ENCODE assay signal across 19 cellular contexts in the genomic region with DNA sequence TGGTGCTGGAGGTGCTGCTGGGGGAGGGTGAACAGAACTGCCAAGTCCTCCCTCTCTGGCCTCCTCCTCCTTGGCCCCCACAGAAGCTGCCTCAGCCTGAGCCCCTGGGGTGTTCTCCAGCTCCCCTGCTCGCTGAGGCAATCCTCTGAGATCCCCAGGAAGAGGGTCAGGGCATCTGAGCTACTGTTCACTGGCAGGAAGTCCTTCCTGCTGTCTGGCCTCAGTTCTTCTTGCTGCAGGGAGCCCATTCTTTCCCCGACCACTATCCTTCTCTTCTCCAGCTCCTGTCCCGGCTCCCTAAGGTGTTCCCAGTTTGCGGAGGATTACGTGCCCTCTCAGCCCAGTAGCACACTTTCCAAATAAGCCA. TPM values are rescaled to one million over a fixed set of nuclear protein-coding genes. Genes with fewer than 3 reads are reported as not detected.
"Had no signal": no experiment of that assay in that cellular context is flagged by ENCODE, and none has a peak within 500 bp of the region (broad histone marks: within the 10 kb centered on the region; RNA-seq: fewer than 3 reads in every experiment).

No MANE protein-coding gene starts in this region.

- H3K4me1 ChIP-seq: breast epithelium, upper lobe of right lung had no signal

- H3K27ac Mint-ChIP-seq: activated naive CD4-positive, alpha-beta T cell treated with anti-CD3 and anti-CD28 coated beads for 36 hours; activated naive CD8-positive, alpha-beta T cell treated with anti-CD3 and anti-CD28 coated beads, Interleukin-2, amount 50 U/mL, for 24 hours; activated T-helper 2 cell treated with anti-CD3 and anti-CD28 coated beads, Interferon-gamma antibody, Interleukin-2, Interleukin-4, amounts not matched to agents 10 μg/mL and 5 μg/mL and 100 μg/mL, durations not matched to agents 14 hours and 24 hours and 36 hours; dendritic cell treated with granulocyte-macrophage colony-stimulating factor and Interleukin-4, amounts not matched to agents 40 ng/mL and 50 ng/mL, for 4 days had no signal

- H3K9me3 ChIP-seq: breast epithelium, stomach, testis, upper lobe of right lung had no signal

- ATAC-seq: activated naive CD8-positive, alpha-beta T cell treated with anti-CD3 and anti-CD28 coated beads, Interleukin-2, amount 50 U/mL, for 24 hours; sciatic nerve; upper lobe of right lung had no signal

- H3K4me3 Mint-ChIP-seq: activated naive CD4-positive, alpha-beta T cell treated with anti-CD3 and anti-CD28 coated beads for 36 hours; activated naive CD8-positive, alpha-beta T cell treated with anti-CD3 and anti-CD28 coated beads, Interleukin-2, amount 50 U/mL, for 24 hours; dendritic cell treated with granulocyte-macrophage colony-stimulating factor and Interleukin-4, amounts not matched to agents 40 ng/mL and 50 ng/mL, for 4 days had no signal

- H3K4me3 ChIP-seq: breast epithelium, SK-N-MC, stomach, testis, upper lobe of right lung had no signal

- H3K9me3 Mint-ChIP-seq: activated naive CD4-positive, alpha-beta T cell treated with anti-CD3 and anti-CD28 coated beads for 36 hours; activated naive CD8-positive, alpha-beta T cell treated with anti-CD3 and anti-CD28 coated beads, Interleukin-2, amount 50 U/mL, for 24 hours; activated T-helper 2 cell treated with anti-CD3 and anti-CD28 coated beads, Interferon-gamma antibody, Interleukin-2, Interleukin-4, amounts not matched to agents 10 μg/mL and 5 μg/mL and 100 μg/mL, durations not matched to agents 14 hours and 24 hours and 36 hours; dendritic cell treated with granulocyte-macrophage colony-stimulating factor and Interleukin-4, amounts not matched to agents 40 ng/mL and 50 ng/mL, for 4 days had no signal

- H3K36me3 ChIP-seq: breast epithelium, stomach, upper lobe of right lung had no signal

- H3K27ac ChIP-seq: breast epithelium, SK-N-MC, stomach, testis, upper lobe of right lung had no signal

- DNase-seq: activated CD4-positive, alpha-beta T cell treated with anti-CD3 and anti-CD28 coated beads for 1 hour; activated CD4-positive, alpha-beta T cell treated with anti-CD3 and anti-CD28 coated beads, Interleukin-2, amount 50 U/mL, for 48 hours; activated naive CD4-positive, alpha-beta T cell treated with anti-CD3 and anti-CD28 coated beads for 36 hours; activated naive CD8-positive, alpha-beta T cell treated with anti-CD3 and anti-CD28 coated beads, Interleukin-2, amount 50 U/mL, for 24 hours; aorta; cerebellar nuclear complex; kidney glomerular epithelial cell; stimulated activated CD4-positive, alpha-beta T cell treated with anti-CD3 and anti-CD28 coated beads, Interleukin-1b, Interleukin-23, amount 100 ng/mL, for 48 hours; stomach; testis; upper lobe of right lung had no signal

- H3K27me3 ChIP-seq: testis had no signal

RNA-seq across cellular contexts. Expression of a gene that starts 9.7 kb away (rescaled TPM):
- total RNA-seq: activated naive CD4-positive, alpha-beta T cell treated with anti-CD3 and anti-CD28 coated beads for 36 hours; activated T-helper 2 cell treated with anti-CD3 and anti-CD28 coated beads, Interferon-gamma antibody, Interleukin-2, Interleukin-4, amounts not matched to agents 10 μg/mL and 5 μg/mL and 100 μg/mL, durations not matched to agents 14 hours and 24 hours and 36 hours; pulmonary artery endothelial cell had no signal

RNA-seq across cellular contexts. Expression of a gene that starts 49.1 kb away (rescaled TPM):
- total RNA-seq: aorta, omental fat pad, stomach, upper lobe of right lung had no signal
- polyA plus RNA-seq: aorta, esophagus, stomach had no signal

RNA-seq across cellular contexts. Expression of a gene that starts 57.0 kb away (rescaled TPM):
- total RNA-seq: activated T-helper 2 cell treated with anti-CD3 and anti-CD28 coated beads, Interferon-gamma antibody, Interleukin-2, Interleukin-4, amounts not matched to agents 10 μg/mL and 5 μg/mL and 100 μg/mL, durations not matched to agents 14 hours and 24 hours and 36 hours; aorta; omental fat pad had no signal
- polyA plus RNA-seq: aorta had no signal
